ENCODE assay signal across 19 cellular contexts in genomic region chr4:174425669-174426068, GRCh38.
"Had no signal": no experiment of that assay in that cellular context is flagged by ENCODE, and none has a peak within 500 bp of the region (broad histone marks: within the 10 kb centered on the region; RNA-seq: fewer than 3 reads in every experiment).

No MANE protein-coding gene starts in this region.

- FAIRE-seq: HepG2 had no signal

- ATAC-seq: HepG2 had no signal

- DNase-seq: IMR-90, Kasumi-1, MM.1S, NCI-H1105, NCI-H1417, NCI-H1436 treated with DMSO at 0.1 percent for 48 hours, NCI-H1694, NCI-H187 treated with DMSO at 0.1 percent for 48 hours, NCI-H2029 treated with DMSO at 0.1 percent for 48 hours, NCI-H2171 treated with DMSO at 0.1 percent for 48 hours, NCI-H345, NCI-H446 treated with DMSO at 0.1 percent for 48 hours, NCI-H510A treated with DMSO at 0.1 percent for 48 hours, NCI-H526 treated with DMSO at 0.1 percent for 48 hours, NCI-H748 treated with DMSO at 0.1 percent for 48 hours, SHP77, SK-N-SH, SW 1271 had no signal
